In genomic region chr1:61080408-61081134, GRCh38 we compare ENCODE assay signal across 8 cellular contexts. TPM values are rescaled to one million over a fixed set of nuclear protein-coding genes. Genes with fewer than 3 reads are reported as not detected.
A peak's percentile ranks its signal among the peaks of the same experiment; 100 is the strongest.
DNase-seq lines count a peak whose midpoint lies in the region; ATAC-seq and TF ChIP-seq lines count a peak whose summit lies in the region.

No MANE protein-coding gene starts in this region.

- WGBS in spleen, 5 donors: 34 to 54% (median 46%) methylated on average over 7 of the region's 7 CpGs

- no peaks in the 10 kb centered on the region for H3K9me3 ChIP-seq in spleen

- H3K4me3 ChIP-seq in spleen: peak overlapping the region in 5 of 8 donors; percentile 3 to 83 (median 74)

- TF ChIP-seq POLR2A in spleen (IDR thresholded peaks at IDR 0.05): no peak

- H3K27ac ChIP-seq in foreskin keratinocyte (peak overlapping the region; percentile 0), spleen (peak overlapping the region; percentile 61 to 92 (median 90))

- H3K4me1 ChIP-seq in foreskin keratinocyte (peaks cover 45% of the 10 kb centered on the region), spleen (peaks cover 25 to 87% (median 54%) of the 10 kb centered on the region in 6 donors)

- ATAC-seq in foreskin keratinocyte (no peak), GM18909 (IDR thresholded peaks at IDR 0.05; ENCODE audit: poor library complexity, unreplicated experiment) (no peak)

- H3K27me3 ChIP-seq in foreskin keratinocyte (no peaks in the 10 kb centered on the region), spleen (replicated peaks in 1 of 7) (peaks cover 0 to 54% (median 22%) of the 10 kb centered on the region in 7 donors)

- no peak for TF ChIP-seq CTCF in foreskin keratinocyte (conservative IDR thresholded peaks at IDR 0.05)
- no peak for TF ChIP-seq CTCF in spleen (IDR thresholded peaks at IDR 0.05 in 8 of 11, conservative IDR thresholded peaks at IDR 0.05 in 3 of 11)

- intact Hi-C loops in spleen (cut with DNase I; ENCODE audit: low total_unique reads): no loop called here

- DNase-seq in NCI-H1092 treated with DMSO at 0.1 percent for 48 hours (lab: John Stamatoyannopoulos, UW) (peak; percentile 9), NCI-H1092 (lab: John Stamatoyannopoulos, UW) (no peak), SW480 (ENCODE audit: low spot score) (peak; percentile 7), foreskin keratinocyte (no peak), spleen (no peak), HUDEP-2 (lab: John Stamatoyannopoulos, UW; ENCODE audit: unreplicated experiment in 76 of 76) (no peak), NCI-H510A treated with DMSO at 0.1 percent for 48 hours (lab: John Stamatoyannopoulos, UW) (no peak)

- H3K36me3 ChIP-seq in spleen: no peaks in the 10 kb centered on the region

RNA-seq across cellular contexts. Expression of gene NFIA, which starts 1.8 kb away (rescaled TPM):
- total RNA-seq in foreskin keratinocyte: 15.1 and 16.8 TPM in 2 replicates
- 3.2 and 4.0 TPM in 2 replicates for polyA plus RNA-seq in foreskin keratinocyte
- 10 to 100 TPM; 33.2 to 76.8 (median 40.1) TPM for total RNA-seq in spleen
- 1 to 10 TPM; 3.1 to 3.7 (median 3.1) TPM for polyA plus RNA-seq in spleen

Comparison
In these comparisons a context has a peak if more than half of its experiments do, and no peak if none do; other contexts are left out.
1. DNase-seq: peak in NCI-H1092 treated with DMSO at 0.1 percent for 48 hours (single experiment) and SW480 (single experiment); none in NCI-H1092 (single experiment), foreskin keratinocyte (0 of 2), spleen (single experiment), HUDEP-2 (0 of 76) and NCI-H510A treated with DMSO at 0.1 percent for 48 hours (single experiment).